In the genomic region with DNA sequence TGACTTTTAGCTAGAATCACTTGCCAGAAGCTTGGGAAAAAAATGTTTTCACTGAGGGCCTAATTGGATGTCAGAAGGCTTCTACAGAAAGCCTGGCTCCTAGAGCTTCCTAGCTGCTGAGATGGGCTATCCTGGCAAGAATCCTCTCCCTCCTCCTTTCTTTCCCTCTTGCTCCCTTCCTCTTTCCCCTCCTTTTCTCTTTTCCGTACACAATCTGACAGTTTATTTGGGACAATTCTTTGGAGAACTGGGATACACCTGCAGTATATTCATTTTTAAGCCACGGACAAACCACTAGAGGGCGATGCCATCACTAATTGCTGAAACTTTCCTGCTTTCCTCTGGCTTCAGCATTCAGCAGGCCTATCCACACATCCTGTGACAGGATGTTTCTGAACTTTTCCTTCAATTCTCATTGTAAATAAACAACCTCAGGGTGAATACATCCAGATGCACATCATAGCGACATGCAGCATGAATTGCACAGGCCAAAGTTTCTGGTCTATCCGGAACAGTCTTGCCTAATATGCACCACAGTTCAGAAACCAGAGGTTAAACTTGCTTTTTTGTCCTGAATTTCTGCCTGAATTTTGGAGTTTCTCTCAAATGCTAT, we compare ENCODE assay signal across 8 cellular contexts.
A peak's percentile ranks its signal among the peaks of the same experiment; 100 is the strongest.
DNase-seq lines count a peak whose midpoint lies in the region; ATAC-seq and TF ChIP-seq lines count a peak whose summit lies in the region.

No MANE protein-coding gene starts in this region.

- peak overlapping the region; percentile 74 for H2BK5ac ChIP-seq in mesendoderm (ENCODE audit: low read length)

- no peak overlapping the region for H2BK15ac ChIP-seq in mesendoderm (replicated peaks; ENCODE audit: low read depth)

- no peaks in the 10 kb centered on the region for H3K9me3 ChIP-seq in Peyer's patch

- peak; percentile 74 for ATAC-seq in GM19351 (IDR thresholded peaks at IDR 0.05; ENCODE audit: unreplicated experiment)
- peak; percentile 75 for ATAC-seq in HG03575 (IDR thresholded peaks at IDR 0.05; ENCODE audit: extremely low read depth, insufficient number of reproducible peaks, low FRiP score, unreplicated experiment)

- H3K4me1 ChIP-seq in Peyer's patch (peaks cover 0 to 9% (median 0%) of the 10 kb centered on the region in 4 donors), mesendoderm (ENCODE audit: control insufficient read depth, low read depth, low read length) (peaks cover 10% of the 10 kb centered on the region)

- H2BK120ac ChIP-seq in mesendoderm (ENCODE audit: low read depth, low read length): no peak overlapping the region

- WGBS in mesendoderm (ENCODE audit: extremely low coverage, insufficient coverage, low lambda C conversion rate): no CpG with 5 or more reads among the region's 5 CpGs

- H3K18ac ChIP-seq in mesendoderm (ENCODE audit: low read length): no peak overlapping the region

- DNase-seq in NCI-H1092 treated with DMSO at 0.1 percent for 48 hours (lab: John Stamatoyannopoulos, UW) (peak; percentile 22), NCI-H1092 (lab: John Stamatoyannopoulos, UW) (no peak), Peyer's patch (peak in 1 of 3 donors; percentile 58), epidermal melanocyte (ENCODE audit: insufficient read length, low spot score) (peak; percentile 35), mesendoderm (peak; percentile 90), mesenteric fat pad (ENCODE audit: low spot score) (no peak)

- no peaks in the 10 kb centered on the region for H3K79me2 ChIP-seq in mesendoderm (ENCODE audit: control insufficient read depth, insufficient read depth, low read length)

- TF ChIP-seq CTCF in Peyer's patch (IDR thresholded peaks at IDR 0.05): peak; percentile 30 to 80 (median 70)

- H4K5ac ChIP-seq in mesendoderm (ENCODE audit: low read length): no peak overlapping the region

- peak overlapping the region; percentile 68 for H3K56ac ChIP-seq in mesendoderm (ENCODE audit: low read length)

- peak overlapping the region; percentile 41 for H3K4ac ChIP-seq in mesendoderm (ENCODE audit: low read depth, low read length)

- H3K27me3 ChIP-seq in Peyer's patch (no peaks in the 10 kb centered on the region), mesendoderm (ENCODE audit: insufficient read depth, low read length, poor library complexity) (no peaks in the 10 kb centered on the region)

- H3K27ac ChIP-seq in Peyer's patch (peak overlapping the region in 3 of 4 donors; percentile 44 to 56 (median 44)), mesendoderm (ENCODE audit: low read depth, low read length) (peak overlapping the region; percentile 96)

- no peaks in the 10 kb centered on the region for H3K79me1 ChIP-seq in mesendoderm (ENCODE audit: low read length)

- no peak overlapping the region for H3K23ac ChIP-seq in mesendoderm (ENCODE audit: low read length)

- no peak overlapping the region for H2AK5ac ChIP-seq in mesendoderm (ENCODE audit: low read length)

- TF ChIP-seq POLR2A in Peyer's patch (IDR thresholded peaks at IDR 0.05): no peak

- H3K36me3 ChIP-seq in Peyer's patch (peaks cover 0 to 3% (median 0%) of the 10 kb centered on the region in 3 donors), mesendoderm (ENCODE audit: control insufficient read depth, insufficient read depth, low read length) (no peaks in the 10 kb centered on the region)

- H3K9ac ChIP-seq in mesendoderm (ENCODE audit: low read length): peak overlapping the region; percentile 26

- H3K4me3 ChIP-seq in Peyer's patch: no peak overlapping the region
- no peak overlapping the region for H3K4me3 ChIP-seq in mesendoderm (ENCODE audit: low read length)

- no peak overlapping the region for H3K4me2 ChIP-seq in mesendoderm (ENCODE audit: low read length)

- no peak overlapping the region for H4K8ac ChIP-seq in mesendoderm (ENCODE audit: low read depth, low read length)

Comparison
In these comparisons a context has a peak if more than half of its experiments do, and no peak if none do; other contexts are left out.
1. DNase-seq: peak in NCI-H1092 treated with DMSO at 0.1 percent for 48 hours (single experiment), epidermal melanocyte (single experiment) and mesendoderm (single experiment); none in NCI-H1092 (single experiment) and mesenteric fat pad (single experiment).